Comparison of ENCODE assay signal across 2 cellular contexts in genomic region chr1:58899581-58900271, GRCh38.
TF ChIP-seq lines count a peak whose summit lies in the region.

No MANE protein-coding gene starts in this region.

TF ChIP-seq in GM23338, 12 proteins besides CTCF, POLR2A, EP300 and RAD21 (continued from another document):
- no peak for TF ChIP-seq REST (IDR thresholded peaks at IDR 0.05; ENCODE audit: unreplicated experiment)
- no peak for TF ChIP-seq ZNF462 (CRISPR knock-in tag; IDR thresholded peaks at IDR 0.05)
- TF ChIP-seq STAT1 (IDR thresholded peaks at IDR 0.05; ENCODE audit: unreplicated experiment) = no peak
- no peak for TF ChIP-seq NANOG (IDR thresholded peaks at IDR 0.05; ENCODE audit: borderline replicate concordance)
- no peak for TF ChIP-seq CREB1 (CRISPR knock-in tag; IDR thresholded peaks at IDR 0.05; ENCODE audit: low read depth)
TF ChIP-seq in GM23338: peak in this region for 0.

TF ChIP-seq in SK-N-SH, 30 proteins besides CTCF, POLR2A, EP300 and RAD21:
- TF ChIP-seq NRF1 (IDR thresholded peaks at IDR 0.05; ENCODE audit: low read depth, low read length) (no peak), FOSL2 (IDR thresholded peaks at IDR 0.05; ENCODE audit: borderline replicate concordance, low read depth) (no peak), RXRA (IDR thresholded peaks at IDR 0.05; ENCODE audit: borderline replicate concordance, low read depth) (no peak), TCF12 (IDR thresholded peaks at IDR 0.05) (no peak), ELF1 (IDR thresholded peaks at IDR 0.05) (no peak), YY1 (IDR thresholded peaks at IDR 0.05; ENCODE audit: low read depth) (no peak), GATA2 (CRISPR knock-in tag; IDR thresholded peaks at IDR 0.05) (no peak), EZH2phosphoT487 (IDR thresholded peaks at IDR 0.05; ENCODE audit: borderline replicate concordance, low read depth) (no peak), POLR2AphosphoS5 (IDR thresholded peaks at IDR 0.05; ENCODE audit: low read depth, low read length) (no peak), FOXM1 (IDR thresholded peaks at IDR 0.05; ENCODE audit: low read depth) (no peak), REST (IDR thresholded peaks at IDR 0.05; ENCODE audit: low read depth, low read length) (no peak), GABPA (IDR thresholded peaks at IDR 0.05; ENCODE audit: low read depth) (no peak), SIN3A (IDR thresholded peaks at IDR 0.05; ENCODE audit: borderline replicate concordance, low read depth, low read length) (no peak), SMC3 (IDR thresholded peaks at IDR 0.05; ENCODE audit: low read depth, low read length) (no peak), USF1 (IDR thresholded peaks at IDR 0.05; ENCODE audit: borderline replicate concordance, low read depth) (no peak), TEAD4 (IDR thresholded peaks at IDR 0.05; ENCODE audit: borderline replicate concordance, insufficient read depth) (no peak), PBX3 (IDR thresholded peaks at IDR 0.05) (no peak), JUND (IDR thresholded peaks at IDR 0.05) (no peak), IRF3 (IDR thresholded peaks at IDR 0.05; ENCODE audit: low read depth, low read length) (no peak), FOXJ3 (CRISPR knock-in tag; IDR thresholded peaks at IDR 0.05) (no peak)
